Comparison of ENCODE assay signal across 12 cellular contexts in genomic region chr7:24052572-24053223, GRCh38.
A peak's percentile ranks its signal among the peaks of the same experiment; 100 is the strongest.
DNase-seq lines count a peak whose midpoint lies in the region; ATAC-seq and TF ChIP-seq lines count a peak whose summit lies in the region.
"Had no signal": no experiment of that assay in that cellular context is flagged by ENCODE, and none has a peak within 500 bp of the region (broad histone marks: within the 10 kb centered on the region; RNA-seq: fewer than 3 reads in every experiment).

No MANE protein-coding gene starts in this region.

- ATAC-seq in effector memory CD8-positive, alpha-beta T cell (replicated peaks), result peak; percentile 44
- ATAC-seq in HG02610 (IDR thresholded peaks at IDR 0.05; ENCODE audit: unreplicated experiment), result no peak
- no peak for ATAC-seq in HG03439 (IDR thresholded peaks at IDR 0.05; ENCODE audit: unreplicated experiment)

- no peaks in the 10 kb centered on the region for H3K9me3 ChIP-seq in A673 (ENCODE audit: low read depth, low read length, poor library complexity, severe bottlenecking)
- H3K9me3 ChIP-seq: prostate gland had no signal

- H3K27ac ChIP-seq in A673 (ENCODE audit: low read depth, low read length, poor library complexity, severe bottlenecking), result peak overlapping the region; percentile 33
- H3K27ac ChIP-seq: prostate gland had no signal

- DNase-seq in A673 (ENCODE audit: low spot score) (peak; percentile 90), HCEC 1CT (peak; percentile 25), NOMO-1 (lab: John Stamatoyannopoulos, UW; ENCODE audit: unreplicated experiment in 2 of 2) (peak; percentile 68 to 74), GM19240 (ENCODE audit: insufficient read length, low spot score) (no peak), NCI-H446 (lab: John Stamatoyannopoulos, UW) (no peak)
- no peak for DNase-seq in effector memory CD8-positive, alpha-beta T cell
- DNase-seq: caudate nucleus; stimulated activated CD8-positive, alpha-beta memory T cell treated with anti-CD3 and anti-CD28 coated beads, Interleukin-4, amount 100 ng/mL, for 48 hours had no signal

- no peak for TF ChIP-seq CTCF in A673 (conservative IDR thresholded peaks at IDR 0.05; ENCODE audit: low read depth, low read length)

- no peak overlapping the region for H3K27ac Mint-ChIP-seq in effector memory CD8-positive, alpha-beta T cell
- H3K27ac Mint-ChIP-seq: CD4-positive, CD25-positive, alpha-beta regulatory T cell had no signal

- peaks cover 0 to 8% of the 10 kb centered on the region in 2 donors for H3K4me1 Mint-ChIP-seq in effector memory CD8-positive, alpha-beta T cell (ENCODE audit: low read depth in 2 of 2)

- no peak overlapping the region for H3K4me3 ChIP-seq in A673 (ENCODE audit: low read depth, low read length, poor library complexity, severe bottlenecking)
- H3K4me3 ChIP-seq: prostate gland had no signal

- H3K36me3 ChIP-seq in A673 (ENCODE audit: insufficient read depth, low read length, poor library complexity, severe bottlenecking), result no peaks in the 10 kb centered on the region
- H3K36me3 ChIP-seq: prostate gland had no signal

- peaks cover 29 to 50% of the 10 kb centered on the region in 2 donors for H3K27me3 Mint-ChIP-seq in effector memory CD8-positive, alpha-beta T cell
- H3K27me3 Mint-ChIP-seq: CD4-positive, CD25-positive, alpha-beta regulatory T cell had no signal

- POLR2A ChIA-PET in A673 (lab: Charles Lee; ENCODE audit: low non-redundant PET), result interaction anchor here (0.7 kb wide), 1 partner anchor 10 kb away, joined by 4 read pairs; no protein-coding TSS in a partner anchor

- no peaks in the 10 kb centered on the region for H3K27me3 ChIP-seq in A673 (replicated peaks; ENCODE audit: insufficient read depth, low read depth, low read length, poor library complexity)

- H3K4me3 Mint-ChIP-seq in effector memory CD8-positive, alpha-beta T cell, result peak overlapping the region in 1 of 2 donors; percentile 1
- H3K4me3 Mint-ChIP-seq: CD4-positive, CD25-positive, alpha-beta regulatory T cell had no signal

- no TSS peak for BruUV-seq in A673 (replicated peaks; lab: Mats Ljungman, UMichigan)

- intact Hi-C loops in A673 (cut with micrococcal nuclease; ENCODE audit: unreplicated experiment), result no loop called here

- H3K9me3 Mint-ChIP-seq in effector memory CD8-positive, alpha-beta T cell, result no peaks in the 10 kb centered on the region

- no peaks in the 10 kb centered on the region for H3K36me3 Mint-ChIP-seq in effector memory CD8-positive, alpha-beta T cell (ENCODE audit: insufficient read depth)
- H3K36me3 Mint-ChIP-seq: CD4-positive, CD25-positive, alpha-beta regulatory T cell had no signal

- CTCF ChIA-PET in A673 (lab: Charles Lee), result no interaction called here

- H3K4me1 ChIP-seq in A673 (ENCODE audit: insufficient read depth, low read length, poor library complexity, severe bottlenecking), result peaks cover 9% of the 10 kb centered on the region
- H3K4me1 ChIP-seq: prostate gland had no signal

Comparison
In these comparisons a context has a peak if more than half of its experiments do, and no peak if none do; other contexts are left out.
1. DNase-seq: peak in A673 (single experiment), HCEC 1CT (single experiment) and NOMO-1 (2 of 2); none in effector memory CD8-positive, alpha-beta T cell (0 of 3), GM19240 (single experiment) and NCI-H446 (0 of 2).